ENCODE assay signal across 4 cellular contexts in the genomic region with DNA sequence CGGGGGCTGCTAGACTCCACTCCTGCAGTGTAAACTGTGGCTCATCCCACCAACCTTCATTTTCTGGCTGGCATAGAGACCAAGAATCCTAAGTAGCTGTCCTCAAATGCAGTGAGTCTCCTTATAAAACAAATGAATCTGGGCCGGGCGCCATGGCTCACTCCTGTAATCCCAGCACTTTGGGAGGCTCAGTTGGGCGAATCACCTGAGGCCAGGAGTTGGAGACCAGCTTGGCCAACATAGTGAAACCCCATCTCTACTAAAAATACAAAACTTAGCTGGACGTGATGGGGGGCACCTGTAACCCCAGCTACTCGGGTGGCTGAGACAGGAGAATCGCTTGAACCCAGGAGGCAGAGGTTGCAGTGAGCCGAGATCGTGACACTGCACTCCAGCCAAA. TPM values are rescaled to one million over a fixed set of nuclear protein-coding genes. Genes with fewer than 3 reads are reported as not detected.
"Had no signal": no experiment of that assay in that cellular context is flagged by ENCODE, and none has a peak within 500 bp of the region (broad histone marks: within the 10 kb centered on the region; RNA-seq: fewer than 3 reads in every experiment).

No MANE protein-coding gene starts in this region.

RNA-seq across cellular contexts. Expression of gene TNFSF14, which starts 29.6 kb away (rescaled TPM):
- total RNA-seq: HT-29, LHCN-M2, SJSA1 had no signal

RNA-seq across cellular contexts. Expression of gene CD70, which starts 49.4 kb away (rescaled TPM):
- total RNA-seq: HT-29, Right ventricle myocardium superior had no signal
